ENCODE assay signal across 1 cellular context in the genomic region with DNA sequence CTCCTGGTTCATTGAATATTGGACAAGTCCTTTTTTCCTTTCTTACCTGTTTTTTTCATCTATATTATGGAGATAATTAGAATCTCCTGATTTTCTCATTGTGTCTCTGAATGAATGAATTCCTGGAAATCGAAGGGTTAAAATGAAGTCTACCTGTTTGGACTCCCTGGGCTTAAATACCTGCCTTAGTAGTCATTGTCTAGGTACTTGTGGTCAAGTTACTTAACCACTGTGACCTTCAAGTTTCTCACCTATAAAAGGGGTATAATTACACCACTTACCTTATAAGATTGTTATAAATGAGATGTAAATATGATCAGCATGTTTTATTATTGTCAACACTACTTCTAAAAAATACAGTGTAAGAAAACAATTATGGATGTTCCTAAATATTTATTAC.
TF ChIP-seq lines count a peak whose summit lies in the region.

No MANE protein-coding gene starts in this region.

TF ChIP-seq in GM12878, 131 proteins besides CTCF, POLR2A, EP300 and RAD21:
- TF ChIP-seq RUNX3 (IDR thresholded peaks at IDR 0.05; ENCODE audit: low read length) (peak; percentile 22; the same call in 1 of the 2 replicates), BCL11A (IDR thresholded peaks at IDR 0.05; ENCODE audit: low read depth, low read length) (no peak)
